12 cellular contexts compared by ENCODE assay signal in the genomic region with DNA sequence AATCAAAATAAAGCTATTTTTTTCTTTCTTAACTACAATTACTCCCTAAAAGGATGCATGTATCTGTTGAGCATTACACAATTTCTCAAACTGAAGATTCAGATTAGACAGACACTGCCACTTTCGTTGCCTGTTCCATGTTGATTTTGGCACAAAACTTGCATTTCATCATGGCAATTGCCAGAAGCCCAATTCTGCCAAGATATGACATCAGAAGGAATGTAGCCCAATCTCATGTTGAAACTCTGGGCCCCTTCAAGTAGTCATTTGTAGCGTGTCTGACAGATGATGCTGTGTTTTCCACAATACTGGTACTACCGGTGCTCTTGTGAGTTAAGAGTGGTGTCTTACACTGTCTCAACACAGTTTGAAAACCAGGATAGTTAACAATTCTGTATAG.
DNase-seq lines count a peak whose midpoint lies in the region; ATAC-seq and TF ChIP-seq lines count a peak whose summit lies in the region.
"Had no signal": no experiment of that assay in that cellular context is flagged by ENCODE, and none has a peak within 500 bp of the region (broad histone marks: within the 10 kb centered on the region; RNA-seq: fewer than 3 reads in every experiment).

No MANE protein-coding gene starts in this region.

- H3K36me3 ChIP-seq in BLaER1 treated with 17β-estradiol and CSF1 and Interleukin-3, amounts not matched to agents 10 nM and 100 nM, result no peaks in the 10 kb centered on the region
- no peaks in the 10 kb centered on the region for H3K36me3 ChIP-seq in RWPE2 (ENCODE audit: low read depth)
- H3K36me3 ChIP-seq in left ventricle myocardium inferior, result no peaks in the 10 kb centered on the region
- H3K36me3 ChIP-seq in psoas muscle (ENCODE audit: insufficient read depth in 1 of 2, low read depth in 1 of 2), result no peaks in the 10 kb centered on the region
- H3K36me3 ChIP-seq: tibial artery had no signal

- no peaks in the 10 kb centered on the region for H4K20me1 ChIP-seq in BLaER1 treated with 17β-estradiol and CSF1 and Interleukin-3, amounts not matched to agents 10 nM and 100 nM

- TF ChIP-seq CTCF in RWPE2 (IDR thresholded peaks at IDR 0.05; ENCODE audit: poor library complexity, severe bottlenecking) (no peak), left ventricle myocardium inferior (IDR thresholded peaks at IDR 0.05; ENCODE audit: borderline replicate concordance) (no peak), psoas muscle (IDR thresholded peaks at IDR 0.05) (no peak)

- intact Hi-C loops in left ventricle myocardium inferior (cut with micrococcal nuclease), result no loop called here
- intact Hi-C loops in psoas muscle (cut with DNase I), result no loop called here

- ATAC-seq in RWPE2 (ENCODE audit: low read depth) (peak; percentile 44; the same call in 2 of the 3 replicates), psoas muscle (peak; percentile 40 to 83 (median 72)), GM18909 (IDR thresholded peaks at IDR 0.05; ENCODE audit: poor library complexity, unreplicated experiment) (no peak)
- ATAC-seq: activated CD4-positive, CD25-positive, alpha-beta regulatory T cell treated with anti-CD3 and anti-CD28 coated beads, Interleukin-2, amount 50 U/mL, for 24 hours had no signal

- H3K9ac ChIP-seq in BLaER1 treated with 17β-estradiol and CSF1 and Interleukin-3, amounts not matched to agents 10 nM and 100 nM, result peak overlapping the region in 9 of 11 experiments; percentile 28 to 79 (median 73); a peak in 13 of 22 replicates

- no peak for DNase-seq in RWPE2 (ENCODE audit: low spot score)
- no peak for DNase-seq in left ventricle myocardium inferior
- no peak for DNase-seq in psoas muscle
- DNase-seq in GOT3 (lab: John Stamatoyannopoulos, UW), result no peak
- DNase-seq in amniotic stem cell (lab: John Stamatoyannopoulos, UW), result no peak
- DNase-seq in mesenteric fat pad (ENCODE audit: low spot score), result no peak
- DNase-seq: activated CD8-positive, alpha-beta memory T cell treated with anti-CD3 and anti-CD28 coated beads, Interleukin-2, amount 50 U/mL, for 4 hours; T-helper 1 cell had no signal

- 9 to 20% (median 17%) methylated on average over 3 of the region's 3 CpGs for WGBS in psoas muscle, 3 donors

- peak overlapping the region in 10 of 11 experiments; percentile 67 to 96 (median 89); a peak in 20 of 22 replicates for H3K4me2 ChIP-seq in BLaER1 treated with 17β-estradiol and CSF1 and Interleukin-3, amounts not matched to agents 10 nM and 100 nM

- 0 out of 22 replicates have a peak, but pooled peaks cover 0 to 11% (median 0%) of the 10 kb centered on the region in 11 experiments for H3K9me3 ChIP-seq in BLaER1 treated with 17β-estradiol and CSF1 and Interleukin-3, amounts not matched to agents 10 nM and 100 nM (replicated peaks in 1 of 11)
- H3K9me3 ChIP-seq in RWPE2 (ENCODE audit: severe bottlenecking) (peaks cover 3% of the 10 kb centered on the region), left ventricle myocardium inferior (replicated peaks) (no peaks in the 10 kb centered on the region), psoas muscle (no peaks in the 10 kb centered on the region)
- H3K9me3 ChIP-seq: tibial artery had no signal

- H3K27me3 ChIP-seq in BLaER1 treated with 17β-estradiol and CSF1 and Interleukin-3, amounts not matched to agents 10 nM and 100 nM, result no peaks in the 10 kb centered on the region
- H3K27me3 ChIP-seq in RWPE2 (ENCODE audit: insufficient read depth, poor library complexity, severe bottlenecking), result peaks cover 32% of the 10 kb centered on the region
- H3K27me3 ChIP-seq in left ventricle myocardium inferior (ENCODE audit: low read depth), result peaks cover 3% of the 10 kb centered on the region
- H3K27me3 ChIP-seq in psoas muscle (ENCODE audit: insufficient read depth in 3 of 3, low read length in 2 of 3), result no peaks in the 10 kb centered on the region
- H3K27me3 ChIP-seq: tibial artery had no signal

- H3K27ac ChIP-seq in BLaER1 treated with 17β-estradiol and CSF1 and Interleukin-3, amounts not matched to agents 10 nM and 100 nM, result peak overlapping the region in 10 of 11 experiments; percentile 54 to 93 (median 82); a peak in 17 of 22 replicates
- H3K27ac ChIP-seq in RWPE2 (ENCODE audit: poor library complexity, severe bottlenecking), result no peak overlapping the region
- peak overlapping the region; percentile 80 for H3K27ac ChIP-seq in left ventricle myocardium inferior (replicated peaks)
- H3K27ac ChIP-seq in psoas muscle, result peak overlapping the region; percentile 56

- H3K4me3 ChIP-seq in BLaER1 treated with 17β-estradiol and CSF1 and Interleukin-3, amounts not matched to agents 10 nM and 100 nM, result peak overlapping the region in 2 of 10 experiments; percentile 47; a peak in 2 of 20 replicates
- H3K4me3 ChIP-seq in RWPE2 (ENCODE audit: severe bottlenecking), result no peak overlapping the region
- H3K4me3 ChIP-seq in left ventricle myocardium inferior, result no peak overlapping the region
- H3K4me3 ChIP-seq in psoas muscle, result no peak overlapping the region
- H3K4me3 ChIP-seq: tibial artery had no signal

- H3K4me1 ChIP-seq in BLaER1 treated with 17β-estradiol and CSF1 and Interleukin-3, amounts not matched to agents 10 nM and 100 nM, result peaks cover 9 to 67% (median 46%) of the 10 kb centered on the region in 10 experiments; a peak in 19 of 20 replicates
- no peaks in the 10 kb centered on the region for H3K4me1 ChIP-seq in RWPE2 (ENCODE audit: insufficient read depth, poor library complexity, severe bottlenecking)
- H3K4me1 ChIP-seq in left ventricle myocardium inferior, result peaks cover 7% of the 10 kb centered on the region
- H3K4me1 ChIP-seq in psoas muscle, result no peaks in the 10 kb centered on the region
